8 cellular contexts compared by ENCODE assay signal in the genomic region with DNA sequence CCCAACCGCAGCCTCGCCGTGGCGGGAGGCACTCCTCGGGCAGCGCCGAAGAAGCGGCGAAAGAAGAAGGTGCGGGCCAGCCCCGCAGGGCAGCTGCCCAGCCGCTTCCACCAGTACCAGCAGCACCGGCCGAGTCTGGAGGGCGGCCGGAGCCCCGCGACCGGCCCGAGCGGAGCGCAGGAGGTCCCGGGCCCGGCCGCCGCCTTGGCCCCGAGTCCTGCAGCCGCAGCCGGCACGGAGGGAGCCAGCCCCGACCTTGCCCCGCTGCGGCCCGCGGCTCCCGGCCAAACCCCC. TPM values are rescaled to one million over a fixed set of nuclear protein-coding genes. Genes with fewer than 3 reads are reported as not detected.
DNase-seq lines count a peak whose midpoint lies in the region; ATAC-seq and TF ChIP-seq lines count a peak whose summit lies in the region.

No MANE protein-coding gene starts in this region.

- H3K4me3 Mint-ChIP-seq in WTC11 = peak overlapping the region; percentile 93

- H3K36me3 ChIP-seq in spleen = peaks cover 0 to 36% (median 28%) of the 10 kb centered on the region in 6 donors

- POLR2A ChIA-PET in WTC11 (lab: Charles Lee) = interaction anchor here (0.8 to 1.9 kb wide), 6 partner anchors 65 to 291 kb away, joined by 3 to 12 read pairs (median 6); a partner anchor contains a TSS

- no peaks in the 10 kb centered on the region for H3K27me3 ChIP-seq in spleen (replicated peaks in 1 of 7)

- peak overlapping the region; percentile 66 to 93 (median 82) for H3K4me3 ChIP-seq in spleen

- 0 to 1% (median 0%) methylated on average over 8 to 36 of the region's 36 CpGs for WGBS in spleen, 5 donors

- in situ Hi-C loops in GM13977 (cut with MboI; ENCODE audit: low pct_unique_long_range_greater_than_20kb, low sequenced_read_pairs, unreplicated experiment) = no loop called here

- peak; percentile 16 for ATAC-seq in GM19035 (IDR thresholded peaks at IDR 0.05; ENCODE audit: unreplicated experiment)
- peak; percentile 18 for ATAC-seq in HG03045 (IDR thresholded peaks at IDR 0.05; ENCODE audit: unreplicated experiment)
- peak; percentile 8 for ATAC-seq in WTC11
- ATAC-seq in left cardiac atrium = peak; percentile 0 to 21

- TF ChIP-seq CTCF in WTC11 (IDR thresholded peaks at IDR 0.05) (no peak), spleen (IDR thresholded peaks at IDR 0.05 in 8 of 11, conservative IDR thresholded peaks at IDR 0.05 in 3 of 11) (no peak), GM13977 (IDR thresholded peaks at IDR 0.05; ENCODE audit: extremely low read depth, insufficient read depth, missing control alignments) (no peak)

- no peak for TF ChIP-seq POLR2A in spleen (IDR thresholded peaks at IDR 0.05)

- H3K36me3 Mint-ChIP-seq in WTC11 = peaks cover 11% of the 10 kb centered on the region

- peak overlapping the region; percentile 99; the same call in 1 of the 2 replicates for H3K27ac Mint-ChIP-seq in WTC11

- H3K9me3 ChIP-seq in spleen = no peaks in the 10 kb centered on the region

- intact Hi-C loops in left cardiac atrium (cut with DNase I) (loop anchor here in 1 of 2 donors (5.0 kb wide), 4 partner anchors 44 to 271 kb away; a partner anchor contains a TSS), spleen (cut with DNase I; ENCODE audit: low total_unique reads) (loop anchor here (10.0 kb wide), 1 partner anchor 64 kb away; a partner anchor contains a TSS)

- peaks cover 26 to 60% (median 45%) of the 10 kb centered on the region in 6 donors for H3K4me1 ChIP-seq in spleen

- H3K4me1 Mint-ChIP-seq in WTC11 = peaks cover 48% of the 10 kb centered on the region

- H3K27ac ChIP-seq in spleen = peak overlapping the region; percentile 99 to 100 (median 100)

- DNase-seq in WTC11 (ENCODE audit: low spot score) (no peak), left cardiac atrium (no peak), spleen (no peak), NCI-H2107 (lab: John Stamatoyannopoulos, UW) (no peak), GM13977 (ENCODE audit: low spot score) (no peak), HT-29 (ENCODE audit: low spot score) (no peak)

- no peaks in the 10 kb centered on the region for H3K9me3 Mint-ChIP-seq in WTC11

- CTCF ChIA-PET in WTC11 (lab: Charles Lee) = interaction anchor here (0.7 to 2.2 kb wide), 11 partner anchors 9 to 292 kb away, joined by 3 to 31 read pairs (median 4); no protein-coding TSS in a partner anchor

- peaks cover 7% of the 10 kb centered on the region for H3K27me3 Mint-ChIP-seq in WTC11 (ENCODE audit: low read depth)

TF ChIP-seq in WTC11, 78 proteins besides CTCF, POLR2A, EP300 and RAD21:
- TF ChIP-seq ZNF263 (CRISPR knock-in tag; IDR thresholded peaks at IDR 0.05; ENCODE audit: low read depth) = no peak
- TF ChIP-seq PRRX2 (CRISPR knock-in tag; IDR thresholded peaks at IDR 0.05) = 0 out of 2 replicates have a peak, but pooled peaks have one; percentile 26

RNA-seq across cellular contexts. Expression of a gene that starts 0.5 kb away (rescaled TPM):
- total RNA-seq in WTC11 (2021) = 39.0 to 49.3 TPM (median 48.4 TPM) in 3 replicates
- 100 to 1,000 TPM; 177 to 202 TPM for total RNA-seq in left cardiac atrium
- total RNA-seq in spleen = 100 to 1,000 TPM; 247 to 350 (median 316) TPM
- polyA plus RNA-seq in spleen = 10 to 100 TPM; 73.1 to 79.3 (median 79.1) TPM
- total RNA-seq in HT-29 (2014; rRNA removed; shearing (Covaris generic)) = 17.8 and 19.4 TPM in 2 replicates

RNA-seq across cellular contexts. Expression of a gene that starts 36.8 kb away (rescaled TPM):
- total RNA-seq in WTC11 (2021) (3.8 to 4.0 TPM (median 3.8 TPM) in 3 replicates), left cardiac atrium (under 1 TPM; 0.09 to 0.65 TPM), spleen (under 1 TPM in 3 of 7 donors, not detected in 4; 0.09 to 0.40 (median 0.12) TPM)
- polyA plus RNA-seq in spleen = under 1 TPM; 0.10 to 0.33 (median 0.11) TPM
- not detected in 2 replicates for total RNA-seq in HT-29 (2014; rRNA removed; shearing (Covaris generic))
